ENCODE assay signal across 20 cellular contexts in genomic region chr12:24394246-24394645, GRCh38.
A peak's percentile ranks its signal among the peaks of the same experiment; 100 is the strongest.
DNase-seq lines count a peak whose midpoint lies in the region; ATAC-seq and TF ChIP-seq lines count a peak whose summit lies in the region.
"Had no signal": no experiment of that assay in that cellular context is flagged by ENCODE, and none has a peak within 500 bp of the region (broad histone marks: within the 10 kb centered on the region; RNA-seq: fewer than 3 reads in every experiment).

No MANE protein-coding gene starts in this region.

- intact Hi-C loops in left ventricle myocardium superior (cut with micrococcal nuclease), result no loop called here

- ATAC-seq in left ventricle myocardium superior, result no peak
- ATAC-seq in HG03280 (IDR thresholded peaks at IDR 0.05; ENCODE audit: unreplicated experiment), result no peak
- ATAC-seq in activated CD8-positive, alpha-beta memory T cell treated with anti-CD3 and anti-CD28 coated beads, Interleukin-2, amount 10 ng/mL, durations not matched to agents 7 days and 5 days, result no peak
- ATAC-seq: A549; CD8-positive, alpha-beta T cell had no signal

- H3K4me1 Mint-ChIP-seq in glutamatergic neuron (ENCODE audit: low read depth, unreplicated experiment), result peaks cover 8% of the 10 kb centered on the region
- no peaks in the 10 kb centered on the region for H3K4me1 Mint-ChIP-seq in activated CD8-positive, alpha-beta memory T cell treated with anti-CD3 and anti-CD28 coated beads, Interleukin-2, amount 10 ng/mL, durations not matched to agents 7 days and 5 days

- peaks cover 43% of the 10 kb centered on the region for H3K4me1 ChIP-seq in cardiac muscle cell (ENCODE audit: low read depth)
- H3K4me1 ChIP-seq: A549, Caco-2 had no signal

- peak overlapping the region; percentile 50 for H3K27ac ChIP-seq in cardiac muscle cell
- H3K27ac ChIP-seq in cingulate gyrus (ENCODE audit: low read depth, low read length), result peak overlapping the region; percentile 4
- peak overlapping the region; percentile 38 for H3K27ac ChIP-seq in temporal lobe (ENCODE audit: low read depth, low read length)
- H3K27ac ChIP-seq: 22Rv1; A549; BLaER1 treated with 17β-estradiol and CSF1 and Interleukin-3, amounts not matched to agents 10 nM and 100 nM; C4-2B had no signal

- no peaks in the 10 kb centered on the region for H3K27me3 ChIP-seq in cardiac muscle cell
- H3K27me3 ChIP-seq: BLaER1 treated with 17β-estradiol and CSF1 and Interleukin-3, amounts not matched to agents 10 nM and 100 nM had no signal

- H3K36me3 ChIP-seq in cardiac muscle cell, result no peaks in the 10 kb centered on the region
- H3K36me3 ChIP-seq: BLaER1 treated with 17β-estradiol and CSF1 and Interleukin-3, amounts not matched to agents 10 nM and 100 nM had no signal

- CTCF ChIA-PET in activated CD8-positive, alpha-beta memory T cell treated with anti-CD3 and anti-CD28 coated beads, Interleukin-2, amount 10 ng/mL, durations not matched to agents 7 days and 5 days (lab: Charles Lee), result no interaction called here

- TF ChIP-seq CTCF in cardiac muscle cell (IDR thresholded peaks at IDR 0.05; ENCODE audit: low read depth, low read length), result no peak
- no peak for TF ChIP-seq CTCF in glutamatergic neuron (IDR thresholded peaks at IDR 0.05; ENCODE audit: partially characterized antibody, unreplicated experiment)

- no peak overlapping the region for H3K27ac Mint-ChIP-seq in glutamatergic neuron (ENCODE audit: unreplicated experiment)
- H3K27ac Mint-ChIP-seq in activated CD8-positive, alpha-beta memory T cell treated with anti-CD3 and anti-CD28 coated beads, Interleukin-2, amount 10 ng/mL, durations not matched to agents 7 days and 5 days, result no peak overlapping the region
- H3K27ac Mint-ChIP-seq: B cell; CD4-positive, alpha-beta T cell; CD8-positive, alpha-beta T cell had no signal

- H3K4me3 ChIP-seq in cardiac muscle cell, result no peak overlapping the region
- H3K4me3 ChIP-seq: A549; BLaER1 treated with 17β-estradiol and CSF1 and Interleukin-3, amounts not matched to agents 10 nM and 100 nM had no signal

- H3K36me3 Mint-ChIP-seq in glutamatergic neuron (ENCODE audit: unreplicated experiment), result peaks cover 12% of the 10 kb centered on the region
- H3K36me3 Mint-ChIP-seq in activated CD8-positive, alpha-beta memory T cell treated with anti-CD3 and anti-CD28 coated beads, Interleukin-2, amount 10 ng/mL, durations not matched to agents 7 days and 5 days, result no peaks in the 10 kb centered on the region
- H3K36me3 Mint-ChIP-seq: CD8-positive, alpha-beta T cell had no signal

- H3K9me3 ChIP-seq in cardiac muscle cell (ENCODE audit: low read depth), result no peaks in the 10 kb centered on the region
- H3K9me3 ChIP-seq: A549 had no signal

- peaks cover 7% of the 10 kb centered on the region for H3K9me3 Mint-ChIP-seq in glutamatergic neuron (ENCODE audit: unreplicated experiment)
- no peaks in the 10 kb centered on the region for H3K9me3 Mint-ChIP-seq in activated CD8-positive, alpha-beta memory T cell treated with anti-CD3 and anti-CD28 coated beads, Interleukin-2, amount 10 ng/mL, durations not matched to agents 7 days and 5 days (ENCODE audit: low read depth)

- H3K27me3 Mint-ChIP-seq in glutamatergic neuron (ENCODE audit: unreplicated experiment), result no peaks in the 10 kb centered on the region
- no peaks in the 10 kb centered on the region for H3K27me3 Mint-ChIP-seq in activated CD8-positive, alpha-beta memory T cell treated with anti-CD3 and anti-CD28 coated beads, Interleukin-2, amount 10 ng/mL, durations not matched to agents 7 days and 5 days
- H3K27me3 Mint-ChIP-seq: B cell; CD4-positive, alpha-beta T cell had no signal

- H3K4me3 Mint-ChIP-seq in glutamatergic neuron (ENCODE audit: unreplicated experiment), result peak overlapping the region; percentile 9
- H3K4me3 Mint-ChIP-seq in activated CD8-positive, alpha-beta memory T cell treated with anti-CD3 and anti-CD28 coated beads, Interleukin-2, amount 10 ng/mL, durations not matched to agents 7 days and 5 days, result no peak overlapping the region
- H3K4me3 Mint-ChIP-seq: B cell; CD4-positive, alpha-beta T cell; CD8-positive, alpha-beta T cell had no signal

- peak in 1 of 2 donors; percentile 67 for DNase-seq in cardiac muscle cell (ENCODE audit: low read depth in 1 of 2, low spot score in 1 of 2)
- no peak for DNase-seq in left ventricle myocardium superior
- DNase-seq in glutamatergic neuron, result no peak
- no peak for DNase-seq in stimulated activated CD4-positive, alpha-beta T cell treated with anti-CD3 and anti-CD28 coated beads, Interleukin-12 subunit alpha, Interleukin-12 subunit beta, amount 100 ng/mL, for 4 hours
- DNase-seq in activated CD8-positive, alpha-beta memory T cell treated with anti-CD3 and anti-CD28 coated beads, Interleukin-2, amount 10 ng/mL, durations not matched to agents 7 days and 5 days, result no peak
- DNase-seq: AML-193; Caco-2; Calu3; CD4-positive, alpha-beta T cell; CD8-positive, alpha-beta T cell; DMS79 treated with DMSO at 0.1 percent for 48 hours; GF-D8 had no signal
